ENCODE assay signal across 8 cellular contexts in the genomic region with DNA sequence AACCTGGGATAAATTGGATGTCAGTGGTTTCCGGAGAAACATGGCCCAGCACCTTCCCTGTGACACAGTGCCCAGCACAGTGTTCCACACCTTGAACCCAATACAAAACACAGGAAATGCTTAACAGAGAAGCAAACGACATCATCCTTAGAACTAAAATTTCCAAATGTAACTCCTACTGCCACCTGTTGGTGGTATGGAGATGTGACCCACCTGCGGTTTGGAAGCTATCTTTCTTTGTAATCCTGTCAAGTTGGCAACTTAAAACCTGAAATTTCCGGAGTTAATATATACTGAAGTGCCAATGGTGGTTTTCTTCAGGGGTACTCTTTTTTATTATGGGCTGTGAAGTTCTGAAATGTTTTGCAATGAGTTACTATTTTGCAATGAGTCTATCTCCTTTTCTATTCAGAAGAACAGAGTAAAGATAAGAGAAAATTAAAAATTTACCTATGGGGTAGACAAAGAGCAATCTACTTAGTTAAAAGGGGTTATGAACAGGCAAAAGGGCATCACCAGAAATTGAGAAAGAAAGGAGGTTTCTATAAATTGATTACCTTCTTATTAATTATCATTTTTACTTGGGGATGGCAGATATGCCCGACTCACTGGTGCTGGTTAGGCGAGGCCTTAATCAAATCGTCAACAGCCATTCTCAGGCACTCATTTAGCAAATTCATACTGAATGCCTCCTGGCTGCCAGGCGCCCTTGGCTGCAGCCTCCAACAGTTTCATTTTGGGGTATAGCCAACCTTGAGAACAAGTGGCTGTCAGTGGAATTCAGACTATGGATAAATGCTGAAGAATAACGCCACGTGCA.
DNase-seq lines count a peak whose midpoint lies in the region; ATAC-seq, FAIRE-seq and TF ChIP-seq lines count a peak whose summit lies in the region.

No MANE protein-coding gene starts in this region.

- DNase-seq in A549 (ENCODE audit: low read depth in 1 of 2, low spot score in 1 of 2) (peak; percentile 11 to 33), NCI-H524 treated with DMSO at 0.1 percent for 48 hours (lab: John Stamatoyannopoulos, UW) (peak; percentile 27), putamen (ENCODE audit: low spot score) (peak; percentile 19)

- H3K9me3 ChIP-seq in A549: no peaks in the 10 kb centered on the region

- peak; percentile 24 to 46; a peak in 2 of 5 replicates for TF ChIP-seq RAD21 in A549 (conservative IDR thresholded peaks at IDR 0.05 in 1 of 2, IDR thresholded peaks at IDR 0.05 in 1 of 2)

- ATAC-seq in A549: 0 out of 6 replicates have a peak, but pooled peaks of 1 of the 2 experiments have one; percentile 30
- no peak for ATAC-seq in HG02870 (IDR thresholded peaks at IDR 0.05; ENCODE audit: unreplicated experiment)
- ATAC-seq in HG03439 (IDR thresholded peaks at IDR 0.05; ENCODE audit: unreplicated experiment): no peak
- no peak for ATAC-seq in GM21786 (IDR thresholded peaks at IDR 0.05; ENCODE audit: unreplicated experiment)

- peak; percentile 40; the same call in 2 of the 3 replicates for TF ChIP-seq CTCF in A549 (IDR thresholded peaks at IDR 0.05)
- peak; percentile 80 for TF ChIP-seq CTCF in GM12872 (IDR thresholded peaks at IDR 0.05; ENCODE audit: insufficient read depth, low read depth, low read length)

- FAIRE-seq in A549 (lab: Jason Lieb, UNC) (no peak), endometrium (lab: Jason Lieb, UNC) (peak; percentile 21)

- 13% methylated on average over 10 of the region's 10 CpGs for WGBS in A549 (ENCODE audit: missing lambda C conversion rate)

- no peak overlapping the region for H3K4me3 ChIP-seq in A549

- H3K4me1 ChIP-seq in A549: no peaks in the 10 kb centered on the region

- CTCF ChIA-PET in A549 (lab: Yijun Ruan, JAX): interaction anchor here (0.5 to 2.0 kb wide), 4 partner anchors 25 to 793 kb away, joined by 3 to 4 read pairs (median 3); no protein-coding TSS in a partner anchor

- POLR2A ChIA-PET in A549 (lab: Yijun Ruan, JAX): no interaction called here

- TF ChIP-seq EP300 in A549 (IDR thresholded peaks at IDR 0.05): no peak

- H3K4me2 ChIP-seq in A549: no peak overlapping the region

- no peak for TF ChIP-seq POLR2A in A549 (IDR thresholded peaks at IDR 0.05; ENCODE audit: low read length)

- no peak overlapping the region for H3K27ac ChIP-seq in A549

TF ChIP-seq in A549, 52 proteins besides CTCF, POLR2A, EP300 and RAD21:
- TF ChIP-seq, protein P1, sequence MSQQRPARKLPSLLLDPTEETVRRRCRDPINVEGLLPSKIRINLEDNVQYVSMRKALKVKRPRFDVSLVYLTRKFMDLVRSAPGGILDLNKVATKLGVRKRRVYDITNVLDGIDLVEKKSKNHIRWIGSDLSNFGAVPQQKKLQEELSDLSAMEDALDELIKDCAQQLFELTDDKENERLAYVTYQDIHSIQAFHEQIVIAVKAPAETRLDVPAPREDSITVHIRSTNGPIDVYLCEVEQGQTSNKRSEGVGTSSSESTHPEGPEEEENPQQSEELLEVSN (IDR thresholded peaks at IDR 0.05; ENCODE audit: borderline replicate concordance, low read depth): no peak
- peak; percentile 36; the same call in 2 of the 3 replicates for TF ChIP-seq SMC3 (IDR thresholded peaks at IDR 0.05)
- TF ChIP-seq RCOR1 (IDR thresholded peaks at IDR 0.05; ENCODE audit: low read depth, low read length): no peak
